8 cellular contexts compared by ENCODE assay signal in the genomic region with DNA sequence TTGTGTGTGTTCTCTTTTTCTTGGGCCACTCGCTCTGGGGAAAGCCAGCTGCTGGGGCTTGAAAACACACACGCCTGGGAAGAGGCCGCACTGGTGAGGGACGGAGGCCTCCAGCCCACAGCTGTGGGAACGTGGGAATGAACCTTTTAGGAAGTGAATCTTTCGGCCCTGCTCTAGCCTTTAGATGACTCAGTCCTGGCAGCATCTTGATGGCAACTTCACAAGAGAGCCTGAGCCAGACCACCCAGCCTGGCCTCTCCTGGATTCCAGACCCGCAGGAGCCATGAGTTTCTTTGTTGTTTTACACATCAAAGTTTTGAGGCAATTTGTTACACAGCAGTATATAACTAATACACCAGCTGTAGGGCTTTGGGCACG. TPM values are rescaled to one million over a fixed set of nuclear protein-coding genes. Genes with fewer than 3 reads are reported as not detected.
A peak's percentile ranks its signal among the peaks of the same experiment; 100 is the strongest.
DNase-seq lines count a peak whose midpoint lies in the region; ATAC-seq and TF ChIP-seq lines count a peak whose summit lies in the region.

No MANE protein-coding gene starts in this region.

- DNase-seq in CD1c-positive myeloid dendritic cell (ENCODE audit: extremely low spot score) = peak; percentile 95
- peak; percentile 99 for DNase-seq in MV-4-11 (lab: John Stamatoyannopoulos, UW)
- peak; percentile 41 for DNase-seq in fibroblast of gingiva (ENCODE audit: low read depth)
- DNase-seq in psoas muscle = peak; percentile 55 to 75
- no peak for DNase-seq in kidney glomerular epithelial cell (lab: John Stamatoyannopoulos, UW)
- DNase-seq in occipital lobe (lab: John Stamatoyannopoulos, UW) = no peak

- intact Hi-C loops in psoas muscle (cut with DNase I) = loop anchor here in 1 of 2 donors (10.0 kb wide), 1 partner anchor 59 kb away; no protein-coding TSS in a partner anchor

- no peak overlapping the region for H3K4me3 ChIP-seq in psoas muscle

- no peak for TF ChIP-seq CTCF in psoas muscle (IDR thresholded peaks at IDR 0.05)

- ATAC-seq in psoas muscle = no peak
- no peak for ATAC-seq in GM21381 (IDR thresholded peaks at IDR 0.05; ENCODE audit: unreplicated experiment)
- no peak for ATAC-seq in GM18519 (IDR thresholded peaks at IDR 0.05; ENCODE audit: low FRiP score, unreplicated experiment)

- H3K36me3 ChIP-seq in psoas muscle (ENCODE audit: insufficient read depth in 1 of 2, low read depth in 1 of 2) = peaks cover 0 to 5% of the 10 kb centered on the region in 2 donors

- no peaks in the 10 kb centered on the region for H3K9me3 ChIP-seq in psoas muscle

- WGBS in psoas muscle, 3 donors = 45 to 57% (median 47%) methylated on average over 8 of the region's 8 CpGs

- H3K4me1 ChIP-seq in psoas muscle = peaks cover 38% of the 10 kb centered on the region

- H3K27ac ChIP-seq in psoas muscle = peak overlapping the region; percentile 90

- H3K27me3 ChIP-seq in psoas muscle (ENCODE audit: insufficient read depth in 3 of 3, low read length in 2 of 3) = no peaks in the 10 kb centered on the region

RNA-seq across cellular contexts. Expression of a gene that starts 2.2 kb away (rescaled TPM):
- total RNA-seq in psoas muscle (10 to 100 TPM; 29.7 to 44.5 (median 36.6) TPM), occipital lobe (30.9 TPM)
- polyA plus RNA-seq in psoas muscle = 10 to 100 TPM; 12.9 to 32.6 (median 14.3) TPM

RNA-seq across cellular contexts. Expression of a gene that starts 4.4 kb away (rescaled TPM):
- total RNA-seq in psoas muscle (under 1 TPM in 1 of 4 donors, not detected in 3; 0.22 TPM), occipital lobe (0.16 TPM)
- under 1 TPM; 0.16 to 0.32 (median 0.17) TPM for polyA plus RNA-seq in psoas muscle

RNA-seq across cellular contexts. Expression of a gene that starts 15.5 kb away (rescaled TPM):
- total RNA-seq in psoas muscle (10 to 100 TPM in 1 of 4 donors, 1 to 10 TPM in 3; 5.7 to 12.4 (median 9.3) TPM), occipital lobe (12.9 TPM)
- polyA plus RNA-seq in psoas muscle = 10 to 100 TPM in 2 of 3 donors, 1 to 10 TPM in 1; 5.4 to 12.6 (median 11.8) TPM

RNA-seq across cellular contexts. Expression of a gene that starts 21.9 kb away (rescaled TPM):
- total RNA-seq in psoas muscle (100 to 1,000 TPM; 116 to 193 (median 182) TPM), occipital lobe (11.7 TPM)
- polyA plus RNA-seq in psoas muscle = 100 to 1,000 TPM; 165 to 241 (median 174) TPM

Comparison
In these comparisons a context has a peak if more than half of its experiments do, and no peak if none do; other contexts are left out.
1. DNase-seq: peak in CD1c-positive myeloid dendritic cell (single experiment), MV-4-11 (single experiment), fibroblast of gingiva (single experiment) and psoas muscle (2 of 2); none in kidney glomerular epithelial cell (single experiment) and occipital lobe (single experiment).